In the genomic region with DNA sequence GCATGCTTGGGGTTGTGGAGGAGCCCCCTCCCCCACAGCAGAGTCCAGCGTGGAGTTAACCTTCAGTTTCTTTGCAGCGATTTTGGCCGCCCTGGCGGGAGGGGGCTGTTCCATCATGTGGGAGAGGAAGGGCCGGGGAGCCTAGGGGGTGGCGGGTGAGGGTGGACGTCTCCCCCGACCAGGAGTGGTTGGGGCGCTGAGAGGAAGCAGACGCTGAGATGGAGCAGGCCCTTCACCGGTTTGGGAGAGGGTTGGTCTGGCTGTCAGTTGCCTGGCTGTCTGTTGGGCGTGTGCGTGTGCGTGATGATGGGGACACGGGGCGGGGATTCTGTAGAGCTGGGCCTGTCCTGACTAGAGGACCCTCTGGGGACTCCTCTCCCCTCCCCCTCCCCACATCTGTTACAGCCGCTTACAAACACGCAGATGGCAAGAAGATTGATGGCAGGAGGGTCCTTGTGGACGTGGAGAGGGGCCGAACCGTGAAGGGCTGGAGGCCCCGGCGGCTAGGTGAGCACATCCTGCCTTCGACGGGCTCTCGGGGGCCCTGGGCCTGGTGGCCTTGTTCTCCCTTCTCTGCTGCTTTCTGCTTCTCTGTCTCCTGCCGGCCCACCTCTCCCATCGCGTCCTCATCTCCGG, we compare ENCODE assay signal across 15 cellular contexts. TPM values are rescaled to one million over a fixed set of nuclear protein-coding genes. Genes with fewer than 3 reads are reported as not detected.
DNase-seq lines count a peak whose midpoint lies in the region; ATAC-seq and TF ChIP-seq lines count a peak whose summit lies in the region.
"Had no signal": no experiment of that assay in that cellular context is flagged by ENCODE, and none has a peak within 500 bp of the region (broad histone marks: within the 10 kb centered on the region; RNA-seq: fewer than 3 reads in every experiment).

No MANE protein-coding gene starts in this region.

- no peaks in the 10 kb centered on the region for H3K9me3 ChIP-seq in A673 (ENCODE audit: low read depth, low read length, poor library complexity, severe bottlenecking)
- no peaks in the 10 kb centered on the region for H3K9me3 ChIP-seq in T-helper 17 cell (ENCODE audit: control insufficient read depth, low read length, poor library complexity, severe bottlenecking)
- no peaks in the 10 kb centered on the region for H3K9me3 ChIP-seq in ascending aorta
- H3K9me3 ChIP-seq: gastrocnemius medialis had no signal

- no peak for TF ChIP-seq CTCF in A673 (conservative IDR thresholded peaks at IDR 0.05; ENCODE audit: low read depth, low read length)
- no peak for TF ChIP-seq CTCF in GM20000 (IDR thresholded peaks at IDR 0.05; ENCODE audit: extremely low read depth, missing control alignments)
- no peak for TF ChIP-seq CTCF in mesothelial cell of epicardium (IDR thresholded peaks at IDR 0.05; ENCODE audit: unreplicated experiment)
- no peak for TF ChIP-seq CTCF in ascending aorta (IDR thresholded peaks at IDR 0.05)

- POLR2A ChIA-PET in A673 (lab: Charles Lee; ENCODE audit: low non-redundant PET) = no interaction called here

- CTCF ChIA-PET in A673 (lab: Charles Lee) = interaction anchor here (0.6 kb wide), 1 partner anchor 100 kb away, joined by 10 read pairs; no protein-coding TSS in a partner anchor

- H3K27ac ChIP-seq in A673 (ENCODE audit: low read depth, low read length, poor library complexity, severe bottlenecking) (peak overlapping the region; percentile 71), ascending aorta (no peak overlapping the region)
- H3K27ac ChIP-seq: brain microvascular endothelial cell had no signal

- no peak overlapping the region for H3K4me3 ChIP-seq in A673 (ENCODE audit: low read depth, low read length, poor library complexity, severe bottlenecking)
- no peak overlapping the region for H3K4me3 ChIP-seq in ascending aorta
- H3K4me3 ChIP-seq: dorsolateral prefrontal cortex, gastrocnemius medialis had no signal

- H3K4me3 Mint-ChIP-seq in T-helper 17 cell (no peak overlapping the region), mesothelial cell of epicardium (no peak overlapping the region)

- H3K27me3 ChIP-seq in A673 (replicated peaks; ENCODE audit: insufficient read depth, low read depth, low read length, poor library complexity) = no peaks in the 10 kb centered on the region
- H3K27me3 ChIP-seq in ascending aorta = no peaks in the 10 kb centered on the region
- H3K27me3 ChIP-seq: brain microvascular endothelial cell, dorsolateral prefrontal cortex, gastrocnemius medialis had no signal

- peaks cover 25% of the 10 kb centered on the region for H3K4me1 ChIP-seq in A673 (ENCODE audit: insufficient read depth, low read length, poor library complexity, severe bottlenecking)
- H3K4me1 ChIP-seq in ascending aorta = no peaks in the 10 kb centered on the region

- DNase-seq in A673 (ENCODE audit: low spot score) (no peak), GM20000 (ENCODE audit: low spot score) (peak; percentile 18), T-helper 17 cell (no peak), mesothelial cell of epicardium (ENCODE audit: low spot score in 2 of 2, unreplicated experiment in 2 of 2) (no peak), GM19238 (ENCODE audit: insufficient read length, low spot score) (no peak), ascending aorta (ENCODE audit: low spot score in 2 of 2) (no peak), NCI-H2081 (lab: John Stamatoyannopoulos, UW) (no peak)
- DNase-seq: activated CD4-positive, alpha-beta T cell treated with anti-CD3 and anti-CD28 coated beads, Interleukin-2, amount 50 U/mL, for 4 hours; activated T-cell treated with anti-CD3 and anti-CD28 coated beads, Interleukin-2, amount 50 U/mL, for 1 hour; brain microvascular endothelial cell; dorsolateral prefrontal cortex; gastrocnemius medialis; stimulated activated CD4-positive, alpha-beta T cell treated with anti-CD3 and anti-CD28 coated beads, Interleukin-1b, Interleukin-23, amount 100 ng/mL, for 48 hours had no signal

- H3K27me3 Mint-ChIP-seq in T-helper 17 cell (no peaks in the 10 kb centered on the region), mesothelial cell of epicardium (ENCODE audit: low read depth) (no peaks in the 10 kb centered on the region)

- H3K36me3 ChIP-seq in A673 (ENCODE audit: insufficient read depth, low read length, poor library complexity, severe bottlenecking) (peaks cover 94% of the 10 kb centered on the region), ascending aorta (peaks cover 80 to 94% of the 10 kb centered on the region in 2 donors)

- H3K9me3 Mint-ChIP-seq in mesothelial cell of epicardium = no peaks in the 10 kb centered on the region
- H3K9me3 Mint-ChIP-seq: activated naive CD4-positive, alpha-beta T cell treated with anti-CD3 and anti-CD28 coated beads, Interleukin-2, amount 50 U/mL, for 72 hours had no signal

- BruUV-seq in A673 (replicated peaks; lab: Mats Ljungman, UMichigan) = no TSS peak

- ATAC-seq in T-helper 17 cell (no peak), HG02973 (IDR thresholded peaks at IDR 0.05; ENCODE audit: unreplicated experiment) (no peak)
- ATAC-seq: activated naive CD4-positive, alpha-beta T cell treated with anti-CD3 and anti-CD28 coated beads, Interleukin-2, amount 50 U/mL, for 72 hours; gastrocnemius medialis had no signal

- H3K36me3 Mint-ChIP-seq in T-helper 17 cell (ENCODE audit: low read depth) (peaks cover 12% of the 10 kb centered on the region), mesothelial cell of epicardium (peaks cover 36% of the 10 kb centered on the region)

- H3K27ac Mint-ChIP-seq in T-helper 17 cell = peak overlapping the region; percentile 79
- peak overlapping the region; percentile 21 for H3K27ac Mint-ChIP-seq in mesothelial cell of epicardium

- intact Hi-C loops in A673 (cut with micrococcal nuclease; ENCODE audit: unreplicated experiment) (no loop called here), ascending aorta (cut with DNase I) (no loop called here)

- H3K4me1 Mint-ChIP-seq in T-helper 17 cell (peaks cover 16% of the 10 kb centered on the region), mesothelial cell of epicardium (no peaks in the 10 kb centered on the region)

RNA-seq across cellular contexts. Expression of gene LIN7B, which starts 9.8 kb away (rescaled TPM):
- total RNA-seq in A673 (2021) (19.9 and 24.3 TPM in 2 replicates), T-helper 17 cell (1 to 10 TPM; 4.7 to 5.2 TPM), mesothelial cell of epicardium (9.6 to 12.8 TPM (median 9.8 TPM) in 3 replicates), ascending aorta (42.1 TPM)

RNA-seq across cellular contexts. Expression of gene C19orf73, which starts 14.6 kb away (rescaled TPM):
- total RNA-seq in A673 (2021) = 1.7 and 2.6 TPM in 2 replicates
- total RNA-seq in T-helper 17 cell = 1 to 10 TPM; 3.6 to 3.9 TPM
- 0.94 to 1.6 TPM (median 0.97 TPM) in 3 replicates for total RNA-seq in mesothelial cell of epicardium
- not detected for total RNA-seq in ascending aorta

RNA-seq across cellular contexts. Expression of gene PPFIA3, which starts 15.0 kb away (rescaled TPM):
- total RNA-seq in A673 (2021) (33.1 and 33.6 TPM in 2 replicates), T-helper 17 cell (1 to 10 TPM; 2.6 to 3.9 TPM), mesothelial cell of epicardium (9.9 to 11.9 TPM (median 11.6 TPM) in 3 replicates), ascending aorta (33.3 TPM)

RNA-seq across cellular contexts. Expression of gene SNRNP70, which starts 19.1 kb away (rescaled TPM):
- total RNA-seq in A673 (2021) (291 and 295 TPM in 2 replicates), T-helper 17 cell (100 to 1,000 TPM; 352 to 394 TPM), mesothelial cell of epicardium (393 to 413 TPM (median 403 TPM) in 3 replicates), ascending aorta (185 TPM)

RNA-seq across cellular contexts. Expression of gene KCNA7, which starts 31.8 kb away (rescaled TPM):
- total RNA-seq in A673 (2021) (not detected in 2 replicates), T-helper 17 cell (not detected), mesothelial cell of epicardium (0.07 TPM in 1 of 3 replicates, not detected in the others), ascending aorta (not detected)
- total RNA-seq: activated naive CD4-positive, alpha-beta T cell treated with anti-CD3 and anti-CD28 coated beads, Interleukin-2, amount 50 U/mL, for 72 hours had no signal
